ENCODE assay signal across 8 cellular contexts in the genomic region with DNA sequence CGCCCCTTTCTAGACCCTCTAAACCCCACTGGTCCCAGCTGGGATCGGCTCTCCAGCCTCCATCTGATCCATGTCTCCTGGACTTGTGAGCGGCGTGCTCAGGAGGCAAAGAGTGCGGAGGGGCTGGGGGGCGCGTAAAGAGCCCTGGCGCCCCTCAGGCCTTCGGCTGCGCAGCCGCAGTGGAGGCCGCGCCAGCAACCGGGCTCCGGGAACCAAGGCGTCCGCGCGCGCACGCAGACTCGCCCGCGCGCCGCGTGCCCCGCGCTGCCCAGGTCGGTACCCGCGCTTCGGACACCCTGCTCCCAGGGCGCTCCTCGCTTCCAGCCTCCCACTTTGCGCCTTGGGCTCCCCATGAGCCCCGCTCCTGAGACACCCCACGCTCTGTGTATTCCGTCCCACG. TPM values are rescaled to one million over a fixed set of nuclear protein-coding genes. Genes with fewer than 3 reads are reported as not detected.
DNase-seq lines count a peak whose midpoint lies in the region; ATAC-seq and TF ChIP-seq lines count a peak whose summit lies in the region.
"Not testable (repeated sequence)": the region's sequence is repeated elsewhere in the genome, so short reads cannot be mapped to it uniquely, and the experiment has no call there.

No MANE protein-coding gene starts in this region.

- H3K27ac ChIP-seq in CD8-positive, alpha-beta T cell (ENCODE audit: low read depth, low read length); HUES6 (ENCODE audit: low read depth, low read length); breast epithelium; hepatocyte; neuronal stem cell (replicated peaks; ENCODE audit: low read length); testis: not testable (repeated sequence)

- H3K9me3 Mint-ChIP-seq in CD8-positive, alpha-beta T cell; activated T-cell treated with anti-CD3 and anti-CD28 coated beads, Interleukin-2, amount 50 U/mL, for 24 hours: not testable (repeated sequence)

- H3K23ac ChIP-seq in neuronal stem cell (ENCODE audit: low read depth, low read length, poor library complexity): not testable (repeated sequence)

- not testable (repeated sequence) for H3K14ac ChIP-seq in neuronal stem cell (ENCODE audit: low read length)

- not testable (repeated sequence) for H3K27me3 ChIP-seq in CD8-positive, alpha-beta T cell (ENCODE audit: insufficient read depth, low read length); breast epithelium; hepatocyte; neuronal stem cell (ENCODE audit: control insufficient read depth in 3 of 3, insufficient read depth in 3 of 3, low read depth in 1 of 3, low read length in 3 of 3); testis
- peaks cover 12% of the 10 kb centered on the region; the same call in 1 of the 2 replicates for H3K27me3 ChIP-seq in HUES6 (ENCODE audit: control insufficient read depth, insufficient read depth, low read length)

- H3K4me3 Mint-ChIP-seq in CD8-positive, alpha-beta T cell: peak overlapping the region; percentile 73
- H3K4me3 Mint-ChIP-seq in activated T-cell treated with anti-CD3 and anti-CD28 coated beads, Interleukin-2, amount 50 U/mL, for 24 hours: peak overlapping the region; percentile 55

- peak overlapping the region; percentile 22 for H2BK12ac ChIP-seq in neuronal stem cell (ENCODE audit: low read length)

- H3K18ac ChIP-seq in neuronal stem cell (ENCODE audit: low read length): not testable (repeated sequence)

- peaks cover 24% of the 10 kb centered on the region for H3K4me1 Mint-ChIP-seq in CD8-positive, alpha-beta T cell (ENCODE audit: low read depth)
- peaks cover 26% of the 10 kb centered on the region for H3K4me1 Mint-ChIP-seq in activated T-cell treated with anti-CD3 and anti-CD28 coated beads, Interleukin-2, amount 50 U/mL, for 24 hours (ENCODE audit: low read depth)

- H3K79me2 ChIP-seq in hepatocyte: peaks cover 16% of the 10 kb centered on the region

- peak overlapping the region; percentile 91 for H2AK5ac ChIP-seq in neuronal stem cell (ENCODE audit: low read depth, low read length)

- not testable (repeated sequence) for H2BK5ac ChIP-seq in neuronal stem cell (ENCODE audit: low read length)

- not testable (repeated sequence) for H3K36me3 ChIP-seq in CD8-positive, alpha-beta T cell (ENCODE audit: insufficient read depth, low read length); HUES6 (ENCODE audit: control insufficient read depth, insufficient read depth, low read length); breast epithelium; hepatocyte (replicated peaks; ENCODE audit: insufficient read depth, low read depth); neuronal stem cell (replicated peaks in 1 of 2; ENCODE audit: control insufficient read depth in 2 of 2, insufficient read depth in 2 of 2, low read length in 2 of 2); testis (ENCODE audit: low read depth, missing control alignments)

- DNase-seq in CD8-positive, alpha-beta T cell; breast epithelium (ENCODE audit: low spot score in 2 of 2); hepatocyte (ENCODE audit: low spot score); neuronal stem cell (ENCODE audit: low spot score); testis: not testable (repeated sequence)
- peak; percentile 33 for DNase-seq in NCI-H69 (lab: John Stamatoyannopoulos, UW)
- DNase-seq in activated T-cell treated with anti-CD3 and anti-CD28 coated beads, Interleukin-2, amount 50 U/mL, for 24 hours: peak; percentile 49

- peaks cover 12% of the 10 kb centered on the region for H3K4me1 ChIP-seq in CD8-positive, alpha-beta T cell (ENCODE audit: insufficient read depth, low read length)
- not testable (repeated sequence) for H3K4me1 ChIP-seq in HUES6 (ENCODE audit: control insufficient read depth, insufficient read depth, low read length); breast epithelium; hepatocyte (ENCODE audit: insufficient read depth); neuronal stem cell (ENCODE audit: control insufficient read depth in 2 of 2, insufficient read depth in 1 of 2, low read depth in 1 of 2, low read length in 2 of 2); testis

- H3K79me1 ChIP-seq in neuronal stem cell (ENCODE audit: low read depth, low read length): not testable (repeated sequence)

- POLR2A ChIA-PET in CD8-positive, alpha-beta T cell (lab: Charles Lee): not testable (repeated sequence)

- intact Hi-C loops in CD8-positive, alpha-beta T cell (cut with DNase I, micrococcal nuclease); breast epithelium (cut with DNase I; ENCODE audit: low total_unique reads); testis (cut with DNase I; ENCODE audit: low total_unique reads): not testable (repeated sequence)

- H2AFZ ChIP-seq in hepatocyte; neuronal stem cell (ENCODE audit: low read length): not testable (repeated sequence)

- H4K20me1 ChIP-seq in hepatocyte (ENCODE audit: insufficient read depth, poor library complexity, severe bottlenecking): not testable (repeated sequence)

- H3K9me3 ChIP-seq in CD8-positive, alpha-beta T cell (ENCODE audit: low read length); HUES6 (ENCODE audit: control insufficient read depth, insufficient read depth, low read depth, low read length); breast epithelium; hepatocyte (ENCODE audit: low read depth); neuronal stem cell (replicated peaks in 1 of 2; ENCODE audit: control insufficient read depth in 2 of 2, insufficient read depth in 1 of 2, low read depth in 1 of 2, low read length in 2 of 2); testis: not testable (repeated sequence)

- H3K9ac ChIP-seq in HUES6 (ENCODE audit: low read length): peak overlapping the region; percentile 26
- H3K9ac ChIP-seq in neuronal stem cell (ENCODE audit: low read depth, low read length, poor library complexity): not testable (repeated sequence)

- H2BK15ac ChIP-seq in neuronal stem cell (ENCODE audit: low read length): peak overlapping the region; percentile 17

- WGBS in hepatocyte (ENCODE audit: low lambda C conversion rate, missing lambda C conversion rate): 60% methylated on average over 31 of the region's 40 CpGs
- WGBS in neuronal stem cell (ENCODE audit: extremely low coverage in 2 of 2, insufficient read length in 2 of 2, insufficient replicate concordance in 1 of 2), 2 donors: no CpG with 5 or more reads among the region's 40 CpGs
- WGBS in testis, 2 donors: 0 to 2% methylated on average over 4 to 40 of the region's 40 CpGs

- H3K27me3 Mint-ChIP-seq in CD8-positive, alpha-beta T cell (ENCODE audit: low read depth): not testable (repeated sequence)
- H3K27me3 Mint-ChIP-seq in activated T-cell treated with anti-CD3 and anti-CD28 coated beads, Interleukin-2, amount 50 U/mL, for 24 hours: peaks cover 29% of the 10 kb centered on the region

- not testable (repeated sequence) for H3K36me3 Mint-ChIP-seq in CD8-positive, alpha-beta T cell; activated T-cell treated with anti-CD3 and anti-CD28 coated beads, Interleukin-2, amount 50 U/mL, for 24 hours (ENCODE audit: low read depth)

- not testable (repeated sequence) for H4K8ac ChIP-seq in neuronal stem cell (ENCODE audit: low read depth, low read length)

- TF ChIP-seq CTCF in CD8-positive, alpha-beta T cell (IDR thresholded peaks at IDR 0.05); breast epithelium (IDR thresholded peaks at IDR 0.05); hepatocyte (IDR thresholded peaks at IDR 0.05; ENCODE audit: poor library complexity); testis (IDR thresholded peaks at IDR 0.05): not testable (repeated sequence)

- H3K4me3 ChIP-seq in CD8-positive, alpha-beta T cell (ENCODE audit: low read depth, low read length); hepatocyte; neuronal stem cell (ENCODE audit: low read length in 2 of 2): not testable (repeated sequence)
- H3K4me3 ChIP-seq in HUES6 (ENCODE audit: low read depth, low read length): peak overlapping the region; percentile 52
- peak overlapping the region in 2 of 3 donors; percentile 40 to 60 for H3K4me3 ChIP-seq in breast epithelium
- peak overlapping the region; percentile 24 to 31 for H3K4me3 ChIP-seq in testis

- not testable (repeated sequence) for H3K9me2 ChIP-seq in hepatocyte (replicated peaks; ENCODE audit: insufficient read depth)

- TF ChIP-seq POLR2A in breast epithelium (IDR thresholded peaks at IDR 0.05); testis (IDR thresholded peaks at IDR 0.05): not testable (repeated sequence)

- not testable (repeated sequence) for H4K91ac ChIP-seq in neuronal stem cell (ENCODE audit: low read depth, low read length, poor library complexity)

- H3K4me2 ChIP-seq in hepatocyte: peak overlapping the region; percentile 57
- H3K4me2 ChIP-seq in neuronal stem cell (ENCODE audit: insufficient read depth, low read length, poor library complexity, severe bottlenecking): not testable (repeated sequence)

- not testable (repeated sequence) for ATAC-seq in CD8-positive, alpha-beta T cell

- H2BK120ac ChIP-seq in neuronal stem cell (ENCODE audit: low read depth, low read length): not testable (repeated sequence)

- CTCF ChIA-PET in CD8-positive, alpha-beta T cell (lab: Charles Lee): not testable (repeated sequence)

- not testable (repeated sequence) for H3K27ac Mint-ChIP-seq in CD8-positive, alpha-beta T cell; activated T-cell treated with anti-CD3 and anti-CD28 coated beads, Interleukin-2, amount 50 U/mL, for 24 hours

- not testable (repeated sequence) for H3K4ac ChIP-seq in neuronal stem cell (ENCODE audit: low read length)

RNA-seq across cellular contexts. Expression of gene ADGRL1, which starts 3.4 kb away (rescaled TPM):
- 10 to 100 TPM; 19.9 to 20.5 TPM for total RNA-seq in CD8-positive, alpha-beta T cell
- total RNA-seq in breast epithelium: 10 to 100 TPM; 11.2 to 14.7 (median 11.6) TPM
- total RNA-seq in hepatocyte: 11.5 and 16.9 TPM in 2 replicates
- polyA plus RNA-seq in hepatocyte: 11.9 and 16.3 TPM in 2 replicates
- 41.4 TPM for polyA plus RNA-seq in neuronal stem cell (2013, experiment 1 of 2)
- polyA plus RNA-seq in neuronal stem cell (2013, experiment 2 of 2): 42.1 TPM
- total RNA-seq in testis: 10 to 100 TPM; 45.0 to 57.2 TPM
- 23.8 TPM for polyA plus RNA-seq in testis (ENCODE audit: insufficient read depth, low read depth, low replicate concordance)
